ENCODE assay signal across 20 cellular contexts in the genomic region with DNA sequence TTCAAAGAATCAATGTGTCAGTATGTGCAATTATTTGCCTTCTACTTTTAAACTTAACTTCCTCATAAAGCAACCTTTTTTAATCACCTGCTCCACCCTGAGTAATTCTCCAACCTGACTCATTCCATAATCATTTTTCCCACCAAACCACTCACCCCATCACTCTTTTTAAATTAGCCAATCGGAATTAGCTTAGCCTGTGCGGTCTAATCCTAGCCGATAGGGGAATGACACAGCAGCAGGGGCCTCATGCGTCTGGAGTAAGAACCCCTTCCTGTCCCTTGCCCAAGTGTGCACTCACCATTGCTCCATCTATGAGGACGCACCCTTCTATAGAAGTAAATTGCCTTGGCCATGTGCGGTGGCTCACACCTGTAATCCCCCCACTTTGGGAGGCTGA. TPM values are rescaled to one million over a fixed set of nuclear protein-coding genes. Genes with fewer than 3 reads are reported as not detected.
DNase-seq lines count a peak whose midpoint lies in the region; ATAC-seq and TF ChIP-seq lines count a peak whose summit lies in the region.
"Had no signal": no experiment of that assay in that cellular context is flagged by ENCODE, and none has a peak within 500 bp of the region (broad histone marks: within the 10 kb centered on the region; RNA-seq: fewer than 3 reads in every experiment).

No MANE protein-coding gene starts in this region.

- peaks cover 26% of the 10 kb centered on the region for H3K4me1 ChIP-seq in mesenchymal stem cell (ENCODE audit: control insufficient read depth, insufficient read depth, low read depth, low read length)
- H3K4me1 ChIP-seq: left ventricle myocardium inferior, vagina had no signal

- no peak overlapping the region for H3K4me2 ChIP-seq in mesenchymal stem cell (ENCODE audit: low read length, poor library complexity, severe bottlenecking)

- H3K4ac ChIP-seq in mesenchymal stem cell (ENCODE audit: low read depth in 1 of 2, low read length in 2 of 2) = no peak overlapping the region

- H2AFZ ChIP-seq in mesenchymal stem cell (ENCODE audit: low read depth, low read length) = no peak overlapping the region

- in situ Hi-C loops in brain microvascular endothelial cell (cut with HindIII; ENCODE audit: low pct_ligation_motif_present, low sequenced_read_pairs) = no loop called here

- TF ChIP-seq CTCF in brain microvascular endothelial cell (IDR thresholded peaks at IDR 0.05; ENCODE audit: low read depth, low read length, missing control alignments) = no peak

- H3K36me3 ChIP-seq in brain microvascular endothelial cell (replicated peaks) (peaks cover under 1% of the 10 kb centered on the region), mesenchymal stem cell (ENCODE audit: control insufficient read depth in 1 of 2, insufficient read depth in 2 of 2, low read depth in 1 of 2, low read length in 2 of 2) (peaks cover 15 to 20% of the 10 kb centered on the region in 2 experiments)
- H3K36me3 ChIP-seq: vagina had no signal

- H3K9ac ChIP-seq in mesenchymal stem cell (ENCODE audit: low read length) = no peak overlapping the region

- 87% methylated on average over 6 of the region's 6 CpGs for WGBS in mesenchymal stem cell

- peaks cover 22% of the 10 kb centered on the region for H3K79me1 ChIP-seq in mesenchymal stem cell (replicated peaks; ENCODE audit: low read length, poor library complexity, severe bottlenecking)

- no peak overlapping the region for H2AK5ac ChIP-seq in mesenchymal stem cell (ENCODE audit: low read length, severe bottlenecking)

- no peak for ATAC-seq in GM19452 (IDR thresholded peaks at IDR 0.05; ENCODE audit: unreplicated experiment)

- no peak overlapping the region for H3K27ac ChIP-seq in brain microvascular endothelial cell
- H3K27ac ChIP-seq in mesenchymal stem cell (ENCODE audit: low read length, poor library complexity, severe bottlenecking) = peak overlapping the region; percentile 32
- H3K27ac ChIP-seq: HL-60, left ventricle myocardium inferior, vagina had no signal

- H3K27me3 ChIP-seq in brain microvascular endothelial cell (replicated peaks) = no peaks in the 10 kb centered on the region
- no peaks in the 10 kb centered on the region for H3K27me3 ChIP-seq in mesenchymal stem cell (ENCODE audit: control insufficient read depth in 1 of 2, insufficient read depth in 1 of 2, low read length in 2 of 2)
- H3K27me3 ChIP-seq: stomach, vagina had no signal

- H3K4me3 ChIP-seq in brain microvascular endothelial cell (ENCODE audit: low read depth, low read length) (no peak overlapping the region), mesenchymal stem cell (ENCODE audit: insufficient read depth in 1 of 2, low read depth in 1 of 2, low read length in 2 of 2) (no peak overlapping the region)
- H3K4me3 ChIP-seq: left ventricle myocardium inferior, stomach, vagina had no signal

- H4K91ac ChIP-seq in mesenchymal stem cell (ENCODE audit: low read length) = no peak overlapping the region

- H2BK12ac ChIP-seq in mesenchymal stem cell (ENCODE audit: low read length in 2 of 2) = no peak overlapping the region

- no peak overlapping the region for H2BK120ac ChIP-seq in mesenchymal stem cell (ENCODE audit: low read depth, low read length)

- H3K18ac ChIP-seq in mesenchymal stem cell (ENCODE audit: low read depth in 1 of 2, low read length in 2 of 2) = no peak overlapping the region

- DNase-seq in ELR (ENCODE audit: low read depth) = peak; percentile 86
- peak; percentile 71 for DNase-seq in M059J (ENCODE audit: low read depth)
- peak; percentile 34 for DNase-seq in brain microvascular endothelial cell
- DNase-seq in mesenchymal stem cell = peak; percentile 13
- DNase-seq in stimulated activated CD4-positive, alpha-beta T cell treated with anti-CD3 and anti-CD28 coated beads, Interleukin-1b, Interleukin-23, amount 100 ng/mL, for 48 hours = no peak
- no peak for DNase-seq in HuH-7 (ENCODE audit: low spot score)
- DNase-seq in T-helper 9 cell = no peak
- DNase-seq: activated B cell treated with CpG ODN at 0.5 μM for 24 hours; activated gamma-delta T cell treated with Interleukin-2 at 50 U/mL for 16 hours; hypothalamus; left ventricle myocardium inferior; naive B cell; NCI-H187; NCI-H510A; OCI-M1; stimulated activated CD4-positive, alpha-beta T cell treated with anti-CD3 and anti-CD28 coated beads, Interleukin-15, amount 100 ng/mL, for 24 hours; stomach had no signal

- no peak overlapping the region for H4K8ac ChIP-seq in mesenchymal stem cell (ENCODE audit: low read length)

- H3K9me3 ChIP-seq in mesenchymal stem cell (ENCODE audit: control insufficient read depth, low read length) = no peaks in the 10 kb centered on the region
- H3K9me3 ChIP-seq: left ventricle myocardium inferior, vagina had no signal

- H3K23ac ChIP-seq in mesenchymal stem cell (ENCODE audit: low read length in 2 of 2) = no peak overlapping the region

- no peak overlapping the region for H2BK15ac ChIP-seq in mesenchymal stem cell (ENCODE audit: low read depth, poor library complexity, severe bottlenecking)

- H3K14ac ChIP-seq in mesenchymal stem cell (ENCODE audit: low read length in 2 of 2) = no peak overlapping the region

- H2BK5ac ChIP-seq in mesenchymal stem cell (ENCODE audit: low read depth, low read length, poor library complexity, severe bottlenecking) = no peak overlapping the region

RNA-seq across cellular contexts. Expression of a gene that starts 27.4 kb away (rescaled TPM):
- total RNA-seq in M059J (2014; rRNA removed; shearing (Covaris generic)) = 27.1 and 54.4 TPM in 2 replicates
- 20.5 TPM for polyA plus RNA-seq in mesenchymal stem cell (2013, experiment 1 of 2)
- 20.2 TPM for polyA plus RNA-seq in mesenchymal stem cell (2013, experiment 2 of 2)

Comparison
In these comparisons a context has a peak if more than half of its experiments do, and no peak if none do; other contexts are left out.
1. DNase-seq: peak in ELR (single experiment), M059J (single experiment), brain microvascular endothelial cell (single experiment) and mesenchymal stem cell (single experiment); none in stimulated activated CD4-positive, alpha-beta T cell treated with anti-CD3 and anti-CD28 coated beads, Interleukin-1b, Interleukin-23, amount 100 ng/mL, for 48 hours (single experiment), HuH-7 (single experiment) and T-helper 9 cell (single experiment).